ENCODE assay signal across 13 cellular contexts in genomic region chr16:24897522-24897921, GRCh38. TPM values are rescaled to one million over a fixed set of nuclear protein-coding genes. Genes with fewer than 3 reads are reported as not detected.
"Had no signal": no experiment of that assay in that cellular context is flagged by ENCODE, and none has a peak within 500 bp of the region (broad histone marks: within the 10 kb centered on the region; RNA-seq: fewer than 3 reads in every experiment).

No MANE protein-coding gene starts in this region.

RNA-seq across cellular contexts. Expression of gene SLC5A11, which starts 51.8 kb away (rescaled TPM):
- total RNA-seq: activated naive CD4-positive, alpha-beta T cell treated with anti-CD3 and anti-CD28 coated beads for 36 hours; activated naive CD4-positive, alpha-beta T cell treated with anti-CD3 and anti-CD28 coated beads, Interleukin-2, amount 50 U/mL, for 72 hours; activated T-helper 17 cell treated with anti-CD3 and anti-CD28 coated beads, Interleukin-2, amount 50 U/mL, for 72 hours; activated T-helper 2 cell treated with anti-CD3 and anti-CD28 coated beads, Interferon-gamma antibody, Interleukin-2, Interleukin-4, amounts not matched to agents 10 μg/mL and 5 μg/mL and 100 μg/mL, durations not matched to agents 14 hours and 24 hours and 36 hours; aorta; ascending aorta; astrocyte; body of pancreas; bronchial epithelial cell; cardiac muscle cell; cardiac septum; cerebellum; chondrocyte had no signal
- polyA plus RNA-seq: cardiac muscle cell had no signal
